ENCODE assay signal across 29 cellular contexts in the genomic region with DNA sequence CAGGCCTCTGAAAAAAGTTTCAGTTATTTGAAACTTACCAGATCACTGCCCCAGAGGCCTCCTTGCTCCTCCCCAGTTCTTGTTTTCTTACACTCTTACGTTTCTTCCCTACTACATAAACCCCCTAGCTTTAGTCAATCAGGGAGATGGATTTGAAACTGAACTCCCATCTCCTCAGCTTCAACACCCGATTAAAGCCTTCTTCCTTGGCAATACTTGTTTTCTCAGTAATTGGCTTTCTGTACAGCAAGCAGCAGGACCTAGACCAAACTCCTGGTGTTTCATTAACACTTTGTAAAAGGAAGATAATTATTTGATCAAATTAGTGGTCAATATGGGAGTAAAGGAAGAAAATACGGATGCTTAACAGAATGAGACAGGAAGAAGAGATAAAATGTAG.
"Had no signal": no experiment of that assay in that cellular context is flagged by ENCODE, and none has a peak within 500 bp of the region (broad histone marks: within the 10 kb centered on the region; RNA-seq: fewer than 3 reads in every experiment).

No MANE protein-coding gene starts in this region.

- DNase-seq: stimulated activated CD4-positive, alpha-beta T cell treated with anti-CD3 and anti-CD28 coated beads, Interleukin-2, amount 100 ng/mL, for 48 hours; stimulated activated CD4-positive, alpha-beta T cell treated with anti-CD3 and anti-CD28 coated beads, Interleukin-4, amount 100 ng/mL, for 1 hour; stimulated activated CD4-positive, alpha-beta T cell treated with anti-CD3 and anti-CD28 coated beads, Interleukin-4, amount 100 ng/mL, for 24 hours; stimulated activated CD4-positive, alpha-beta T cell treated with anti-CD3 and anti-CD28 coated beads, Interleukin-4, amount 100 ng/mL, for 4 hours; stimulated activated CD8-positive, alpha-beta memory T cell treated with anti-CD3 and anti-CD28 coated beads, Interleukin-4, amount 100 ng/mL, for 48 hours; stimulated activated naive B cell treated with anti-CD40 and anti-IgM and Interleukin-4, amounts not matched to agents 10 μg/mL and 1 μg/mL and 100 μg/mL, for 72 hours; stimulated activated naive CD4-positive, alpha-beta T cell; stimulated activated naive CD4-positive, alpha-beta T cell treated with Interleukin-2 at 50 U/mL for 16 hours; stimulated activated naive CD8-positive, alpha-beta T cell treated with anti-CD3 and anti-CD28 coated beads, Interleukin-15, amount 100 ng/mL, for 72 hours; stimulated activated naive CD8-positive, alpha-beta T cell treated with anti-CD3 and anti-CD28 coated beads, Interleukin-15, Interleukin-2, amounts not matched to agents 100 U/mL and 50 U/mL, for 24 hours; stomach; substantia nigra; testis; thyroid gland; tibial artery; transverse colon; trophoblast cell; upper lobe of left lung; upper lobe of right lung; uterus had no signal

- H3K27ac Mint-ChIP-seq: stimulated activated effector memory CD8-positive, alpha-beta T cell treated with anti-CD3 and anti-CD28 coated beads, Interleukin-12 subunit alpha, Interleukin-12 subunit beta, amount 100 ng/mL, for 72 hours; stimulated activated memory B cell treated with anti-CD40 and anti-IgM and Interleukin-4, amounts not matched to agents 10 μg/mL and 1 μg/mL and 100 μg/mL, for 72 hours; stimulated activated naive B cell treated with anti-CD40 and anti-IgM and Interleukin-4, amounts not matched to agents 10 μg/mL and 1 μg/mL and 100 μg/mL, for 72 hours; stimulated activated naive CD8-positive, alpha-beta T cell treated with anti-CD3 and anti-CD28 coated beads, Interleukin-15, Interleukin-2, amounts not matched to agents 100 ng/mL and 50 ng/mL, for 24 hours; type B pancreatic cell had no signal

- H3K9me3 ChIP-seq: stomach, suprapubic skin, testis, thoracic aorta, thyroid gland, tibial artery, tibial nerve, transverse colon, upper lobe of left lung, upper lobe of right lung, uterus, vagina had no signal

- H3K27me3 ChIP-seq: stomach, suprapubic skin, testis, thyroid gland, tibial artery, tibial nerve, transverse colon, upper lobe of left lung, upper lobe of right lung, uterus, vagina had no signal

- H3K4me3 ChIP-seq: stomach, suprapubic skin, testis, thoracic aorta, thyroid gland, tibial artery, tibial nerve, transverse colon, upper lobe of left lung, upper lobe of right lung, uterus, vagina had no signal

- H3K27ac ChIP-seq: stomach, suprapubic skin, testis, thoracic aorta, thyroid gland, tibial artery, tibial nerve, transverse colon, upper lobe of left lung, upper lobe of right lung, uterus, vagina had no signal

- H3K27me3 Mint-ChIP-seq: stimulated activated memory B cell treated with anti-CD40 and anti-IgM and Interleukin-4, amounts not matched to agents 10 μg/mL and 1 μg/mL and 100 μg/mL, for 72 hours; stimulated activated naive B cell treated with anti-CD40 and anti-IgM and Interleukin-4, amounts not matched to agents 10 μg/mL and 1 μg/mL and 100 μg/mL, for 72 hours; stimulated activated naive CD8-positive, alpha-beta T cell treated with anti-CD3 and anti-CD28 coated beads, Interleukin-15, amount 100 ng/mL, for 72 hours; stimulated activated naive CD8-positive, alpha-beta T cell treated with anti-CD3 and anti-CD28 coated beads, Interleukin-15, Interleukin-2, amounts not matched to agents 100 ng/mL and 50 ng/mL, for 24 hours; type B pancreatic cell had no signal

- H3K4me3 Mint-ChIP-seq: stimulated activated effector memory CD8-positive, alpha-beta T cell treated with anti-CD3 and anti-CD28 coated beads, Interleukin-12 subunit alpha, Interleukin-12 subunit beta, amount 100 ng/mL, for 72 hours; stimulated activated memory B cell treated with anti-CD40 and anti-IgM and Interleukin-4, amounts not matched to agents 10 μg/mL and 1 μg/mL and 100 μg/mL, for 72 hours; stimulated activated naive B cell treated with anti-CD40 and anti-IgM and Interleukin-4, amounts not matched to agents 10 μg/mL and 1 μg/mL and 100 μg/mL, for 72 hours; stimulated activated naive CD8-positive, alpha-beta T cell treated with anti-CD3 and anti-CD28 coated beads, Interleukin-15, amount 100 ng/mL, for 72 hours; stimulated activated naive CD8-positive, alpha-beta T cell treated with anti-CD3 and anti-CD28 coated beads, Interleukin-15, Interleukin-2, amounts not matched to agents 100 ng/mL and 50 ng/mL, for 24 hours; type B pancreatic cell had no signal

- H3K36me3 ChIP-seq: stomach, suprapubic skin, thoracic aorta, thyroid gland, tibial artery, tibial nerve, transverse colon, upper lobe of left lung, upper lobe of right lung, uterus, vagina had no signal

- H3K4me1 Mint-ChIP-seq: stimulated activated effector memory CD8-positive, alpha-beta T cell treated with anti-CD3 and anti-CD28 coated beads, Interleukin-12 subunit alpha, Interleukin-12 subunit beta, amount 100 ng/mL, for 72 hours; stimulated activated memory B cell treated with anti-CD40 and anti-IgM and Interleukin-4, amounts not matched to agents 10 μg/mL and 1 μg/mL and 100 μg/mL, for 72 hours; stimulated activated naive B cell treated with anti-CD40 and anti-IgM and Interleukin-4, amounts not matched to agents 10 μg/mL and 1 μg/mL and 100 μg/mL, for 72 hours; stimulated activated naive CD8-positive, alpha-beta T cell treated with anti-CD3 and anti-CD28 coated beads, Interleukin-15, amount 100 ng/mL, for 72 hours had no signal

- H3K36me3 Mint-ChIP-seq: stimulated activated effector memory CD8-positive, alpha-beta T cell treated with anti-CD3 and anti-CD28 coated beads, Interleukin-12 subunit alpha, Interleukin-12 subunit beta, amount 100 ng/mL, for 72 hours; stimulated activated memory B cell treated with anti-CD40 and anti-IgM and Interleukin-4, amounts not matched to agents 10 μg/mL and 1 μg/mL and 100 μg/mL, for 72 hours; stimulated activated naive B cell treated with anti-CD40 and anti-IgM and Interleukin-4, amounts not matched to agents 10 μg/mL and 1 μg/mL and 100 μg/mL, for 72 hours; type B pancreatic cell had no signal

- FAIRE-seq: urothelium cell line had no signal

- ATAC-seq: stimulated activated effector memory CD8-positive, alpha-beta T cell treated with anti-CD3 and anti-CD28 coated beads, Interleukin-12 subunit alpha, Interleukin-12 subunit beta, amount 100 ng/mL, for 72 hours; stimulated activated memory B cell treated with anti-CD40 and anti-IgM and Interleukin-4, amounts not matched to agents 10 μg/mL and 1 μg/mL and 100 μg/mL, for 72 hours; stimulated activated naive B cell treated with anti-CD40 and anti-IgM and Interleukin-4, amounts not matched to agents 10 μg/mL and 1 μg/mL and 100 μg/mL, for 72 hours; stimulated activated naive CD8-positive, alpha-beta T cell treated with anti-CD3 and anti-CD28 coated beads, Interleukin-15, amount 100 ng/mL, for 72 hours; stimulated activated naive CD8-positive, alpha-beta T cell treated with anti-CD3 and anti-CD28 coated beads, Interleukin-15, Interleukin-2, amounts not matched to agents 100 U/mL and 50 U/mL, for 24 hours; upper lobe of right lung had no signal

- H3K4me1 ChIP-seq: stomach, suprapubic skin, testis, thyroid gland, tibial artery, tibial nerve, transverse colon, upper lobe of left lung, upper lobe of right lung, uterus, vagina had no signal
